ENCODE assay signal across 8 cellular contexts in the genomic region with DNA sequence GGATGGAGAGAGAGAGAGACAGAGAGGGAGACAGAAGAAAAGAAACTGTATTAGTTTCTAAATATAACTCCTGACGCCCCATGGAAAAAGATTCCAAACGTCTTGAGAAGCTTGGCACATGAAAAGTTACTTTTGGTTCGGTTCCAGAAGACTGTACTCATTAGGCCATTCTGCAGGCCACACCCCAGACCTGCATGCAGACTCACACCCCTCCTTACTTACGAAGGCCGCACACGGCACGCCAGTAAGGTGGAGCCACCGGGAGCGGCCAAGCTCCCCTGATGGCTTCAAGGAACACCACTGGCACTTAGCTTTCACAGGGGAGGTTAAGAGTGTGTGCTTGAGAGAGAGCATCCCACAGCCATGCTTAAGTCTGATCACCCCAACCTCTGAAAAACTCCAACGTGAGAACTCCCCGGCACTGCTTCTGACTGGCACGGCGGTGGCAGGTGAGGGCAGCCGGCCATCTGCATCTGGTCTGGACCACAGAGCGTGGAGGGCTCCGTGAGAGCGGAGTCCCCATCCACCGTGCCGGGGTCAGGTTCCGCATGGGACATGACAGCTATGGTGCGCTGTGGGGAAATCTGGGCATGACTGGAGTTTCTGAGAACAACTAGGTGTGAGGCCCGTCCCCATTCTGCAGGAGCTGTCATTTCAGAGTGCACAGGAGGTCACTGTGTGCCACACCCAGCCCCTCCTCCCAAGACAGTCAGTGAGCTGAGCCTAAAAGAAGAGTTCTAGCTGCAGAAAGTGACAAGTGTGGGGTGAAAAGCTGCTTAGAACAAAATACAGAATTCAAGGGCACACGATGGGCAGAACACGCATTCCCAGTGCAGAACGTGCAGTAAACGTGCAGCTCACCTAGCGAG.
DNase-seq lines count a peak whose midpoint lies in the region; ATAC-seq and TF ChIP-seq lines count a peak whose summit lies in the region.

No MANE protein-coding gene starts in this region.

- ATAC-seq in heart right ventricle (peak in 6 of 8 donors; percentile 7 to 12 (median 10)), Right ventricle myocardium superior (ENCODE audit: poor library complexity) (no peak)

- H3K9ac ChIP-seq in duodenal mucosa (ENCODE audit: low read depth in 1 of 2, low read length in 2 of 2) = peak overlapping the region; percentile 50 to 58

- TF ChIP-seq CTCF in heart right ventricle (IDR thresholded peaks at IDR 0.05) (no peak), uterus (IDR thresholded peaks at IDR 0.05) (no peak), GM20000 (IDR thresholded peaks at IDR 0.05; ENCODE audit: extremely low read depth, missing control alignments) (no peak)

- H3K36me3 ChIP-seq in heart right ventricle = peaks cover 0 to 100% (median 46%) of the 10 kb centered on the region in 9 donors
- peaks cover 69 to 96% of the 10 kb centered on the region in 2 donors for H3K36me3 ChIP-seq in duodenal mucosa (ENCODE audit: control insufficient read depth in 1 of 2, insufficient read depth in 2 of 2, low read length in 2 of 2)
- no peaks in the 10 kb centered on the region for H3K36me3 ChIP-seq in uterus

- TF ChIP-seq POLR2A in uterus (IDR thresholded peaks at IDR 0.05) = peak; percentile 46 to 53

- no peaks in the 10 kb centered on the region for H3K27me3 ChIP-seq in heart right ventricle
- H3K27me3 ChIP-seq in duodenal mucosa (ENCODE audit: control insufficient read depth in 1 of 2, insufficient read depth in 2 of 2, low read length in 2 of 2) = no peaks in the 10 kb centered on the region
- H3K27me3 ChIP-seq in uterus = no peaks in the 10 kb centered on the region

- 58 to 63% methylated on average over 27 of the region's 27 CpGs for WGBS in heart right ventricle, 2 donors

- peak overlapping the region; percentile 84 to 98 (median 96) for H3K27ac ChIP-seq in heart right ventricle
- peak overlapping the region; percentile 89 for H3K27ac ChIP-seq in duodenal mucosa (ENCODE audit: low read depth, low read length)
- peak overlapping the region; percentile 95 to 100 for H3K27ac ChIP-seq in uterus

- H3K4me1 ChIP-seq in heart right ventricle (peaks cover 76 to 99% (median 94%) of the 10 kb centered on the region in 9 donors), duodenal mucosa (ENCODE audit: control insufficient read depth in 1 of 2, insufficient read depth in 2 of 2, low read length in 2 of 2) (peaks cover 69% of the 10 kb centered on the region in 2 donors), uterus (peaks cover 44 to 55% of the 10 kb centered on the region in 2 donors)

- H3K9me3 ChIP-seq in heart right ventricle = no peaks in the 10 kb centered on the region
- H3K9me3 ChIP-seq in duodenal mucosa (ENCODE audit: control insufficient read depth in 1 of 2, low read length in 2 of 2) = no peaks in the 10 kb centered on the region
- H3K9me3 ChIP-seq in uterus = no peaks in the 10 kb centered on the region

- H3K4me3 ChIP-seq in heart right ventricle (no peak overlapping the region), duodenal mucosa (ENCODE audit: low read depth in 1 of 2, low read length in 2 of 2) (peak overlapping the region in 1 of 2 donors; percentile 12), uterus (no peak overlapping the region)

- intact Hi-C loops in heart right ventricle (cut with DNase I) = loop anchor here in 8 of 10 donors (2.0 to 10.0 kb wide), 6 partner anchors 42 to 137 kb away; a partner anchor contains a TSS
- intact Hi-C loops in Right ventricle myocardium superior (cut with DNase I) = no loop called here
- intact Hi-C loops in uterus (cut with DNase I; ENCODE audit: low total_unique reads) = loop anchor here (10.0 kb wide), 1 partner anchor 139 kb away; no protein-coding TSS in a partner anchor

- DNase-seq in heart right ventricle = peak in 1 of 2 donors; percentile 71
- no peak for DNase-seq in Right ventricle myocardium superior
- DNase-seq in myocyte (ENCODE audit: low read depth) = peak; percentile 85
- DNase-seq in uterus = peak; percentile 72 to 86
- no peak for DNase-seq in middle frontal gyrus (ENCODE audit: extremely low spot score, low spot score)
- DNase-seq in NCI-H2107 treated with DMSO at 0.1 percent for 48 hours (lab: John Stamatoyannopoulos, UW; ENCODE audit: unreplicated experiment) = no peak
- DNase-seq in GM20000 (ENCODE audit: low spot score) = no peak

Comparison
In these comparisons a context has a peak if more than half of its experiments do, and no peak if none do; other contexts are left out.
1. DNase-seq: peak in myocyte (single experiment) and uterus (2 of 2); none in Right ventricle myocardium superior (single experiment), middle frontal gyrus (single experiment), NCI-H2107 treated with DMSO at 0.1 percent for 48 hours (single experiment) and GM20000 (single experiment).
2. Peak in every context shown above with its lines, with median percentiles within 50 percentile points of each other: H3K27ac ChIP-seq.